In the genomic region with DNA sequence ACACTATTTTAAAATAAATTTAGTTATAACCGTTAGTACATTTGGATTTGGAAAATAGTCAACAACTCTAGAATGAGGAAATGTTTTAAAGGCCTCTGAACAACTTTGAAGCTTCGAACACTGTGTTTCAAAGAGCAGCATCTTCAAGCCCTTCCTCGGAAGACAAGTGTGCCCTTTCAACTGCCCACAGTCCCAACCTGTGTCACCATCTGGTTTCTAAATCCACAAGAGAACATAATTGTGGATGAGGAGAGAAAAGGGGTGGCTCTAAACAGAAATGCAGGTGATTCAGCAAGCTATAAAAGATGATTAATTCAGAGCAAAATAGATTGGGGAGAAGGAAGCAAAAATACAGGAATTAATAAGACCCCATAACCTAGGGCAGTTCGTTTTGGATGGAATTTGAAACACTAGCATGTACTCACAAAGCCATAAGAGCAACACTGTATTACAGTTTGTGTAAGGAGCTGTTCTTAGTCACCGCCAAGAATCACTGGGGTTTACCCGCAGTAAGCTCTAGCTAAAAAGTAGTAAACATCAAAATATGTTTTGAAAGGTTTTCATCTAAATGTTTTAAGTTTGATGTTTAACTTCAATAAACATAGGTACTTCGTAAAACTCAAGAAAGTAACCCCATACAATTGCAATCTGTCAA, we compare ENCODE assay signal across 19 cellular contexts.
"Had no signal": no experiment of that assay in that cellular context is flagged by ENCODE, and none has a peak within 500 bp of the region (broad histone marks: within the 10 kb centered on the region; RNA-seq: fewer than 3 reads in every experiment).

No MANE protein-coding gene starts in this region.

- DNase-seq: activated CD4-positive, alpha-beta T cell treated with anti-CD3 and anti-CD28 coated beads for 4 hours; activated CD8-positive, alpha-beta memory T cell treated with anti-CD3 and anti-CD28 coated beads, Interleukin-2, amount 10 ng/mL, durations not matched to agents 7 days and 5 days; activated naive CD8-positive, alpha-beta T cell treated with anti-CD3 and anti-CD28 coated beads, Interleukin-2, amount 10 ng/mL, durations not matched to agents 7 days and 5 days; anterior cingulate cortex; brain microvascular endothelial cell; cortex of kidney; effector CD4-positive, alpha-beta T cell; esophagus squamous epithelium; hippocampal formation; kidney; left lung; mammary epithelial cell; SHP77; SK-N-SH; stimulated activated CD4-positive, alpha-beta T cell treated with anti-CD3 and anti-CD28 coated beads, Interleukin-12 subunit alpha, Interleukin-12 subunit beta, amount 100 ng/mL, for 4 hours; stimulated activated CD4-positive, alpha-beta T cell treated with anti-CD3 and anti-CD28 coated beads, Interleukin-2, amount 100 ng/mL, for 24 hours; stimulated activated naive CD4-positive, alpha-beta T cell; T-helper 1 cell had no signal

- H3K4me3 Mint-ChIP-seq: activated CD8-positive, alpha-beta memory T cell treated with anti-CD3 and anti-CD28 coated beads, Interleukin-2, amount 10 ng/mL, durations not matched to agents 7 days and 5 days; activated naive CD8-positive, alpha-beta T cell treated with anti-CD3 and anti-CD28 coated beads, Interleukin-2, amount 10 ng/mL, durations not matched to agents 7 days and 5 days; type B pancreatic cell had no signal

- H3K27me3 Mint-ChIP-seq: activated CD8-positive, alpha-beta memory T cell treated with anti-CD3 and anti-CD28 coated beads, Interleukin-2, amount 10 ng/mL, durations not matched to agents 7 days and 5 days; activated naive CD8-positive, alpha-beta T cell treated with anti-CD3 and anti-CD28 coated beads, Interleukin-2, amount 10 ng/mL, durations not matched to agents 7 days and 5 days; type B pancreatic cell had no signal

- ATAC-seq: activated CD8-positive, alpha-beta memory T cell treated with anti-CD3 and anti-CD28 coated beads, Interleukin-2, amount 10 ng/mL, durations not matched to agents 7 days and 5 days; left lung had no signal

- H3K27ac Mint-ChIP-seq: activated CD8-positive, alpha-beta memory T cell treated with anti-CD3 and anti-CD28 coated beads, Interleukin-2, amount 10 ng/mL, durations not matched to agents 7 days and 5 days; activated naive CD8-positive, alpha-beta T cell treated with anti-CD3 and anti-CD28 coated beads, Interleukin-2, amount 10 ng/mL, durations not matched to agents 7 days and 5 days; type B pancreatic cell had no signal
